Comparison of ENCODE assay signal across 1 cellular context in the genomic region with DNA sequence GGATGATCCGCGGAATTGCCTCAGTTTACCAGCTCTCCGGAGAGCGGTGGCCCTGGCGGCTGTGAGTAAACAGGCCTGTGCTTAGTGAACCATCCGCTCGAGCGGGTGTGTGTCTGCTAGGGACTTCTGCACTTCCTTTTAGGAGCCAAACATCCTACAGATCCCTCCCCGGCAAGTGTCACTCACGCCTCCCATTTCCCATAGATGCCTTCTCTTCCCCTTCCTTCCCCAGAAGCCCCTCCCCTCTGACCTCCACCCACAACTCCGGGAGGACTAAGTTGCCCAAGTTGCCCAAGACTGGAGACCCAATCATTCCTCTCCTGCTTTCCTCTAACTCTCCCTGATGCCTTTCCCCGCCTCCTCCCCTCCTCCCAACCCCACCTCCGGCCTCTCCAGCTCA.
TF ChIP-seq lines count a peak whose summit lies in the region.

No MANE protein-coding gene starts in this region.

TF ChIP-seq in H1, 55 proteins besides CTCF, POLR2A, EP300 and RAD21:
- TF ChIP-seq CTBP2 (IDR thresholded peaks at IDR 0.05; ENCODE audit: borderline replicate concordance, insufficient read depth, insufficient read length, low read length) (peak; percentile 97), CHD2 (IDR thresholded peaks at IDR 0.05; ENCODE audit: low read length) (0 out of 2 replicates have a peak, but pooled peaks have one; percentile 11), TAF7 (optimal IDR thresholded peaks at IDR 0.05; ENCODE audit: borderline replicate concordance, low read depth, low read length) (peak; percentile 42), RNF2 (IDR thresholded peaks at IDR 0.05; ENCODE audit: borderline replicate concordance, low read depth, low read length, missing control alignments, poor library complexity, severe bottlenecking) (no peak), GTF2F1 (IDR thresholded peaks at IDR 0.05; ENCODE audit: borderline replicate concordance, low read depth, low read length) (no peak), EGR1 (IDR thresholded peaks at IDR 0.05; ENCODE audit: borderline replicate concordance, low read depth, low read length) (peak; percentile 97), CBX8 (IDR thresholded peaks at IDR 0.05; ENCODE audit: borderline replicate concordance, low read depth, low read length) (no peak), RBBP5 (IDR thresholded peaks at IDR 0.05; ENCODE audit: borderline replicate concordance, low read depth, low read length) (0 out of 2 replicates have a peak, but pooled peaks have one; percentile 83), KDM4A (IDR thresholded peaks at IDR 0.05; ENCODE audit: low read depth, low read length, severe bottlenecking) (peak; percentile 71), SP1 (IDR thresholded peaks at IDR 0.05; ENCODE audit: low read depth, low read length) (peak; percentile 76), CEBPB (IDR thresholded peaks at IDR 0.05; ENCODE audit: low read depth, low read length) (peak; percentile 81), JUND (IDR thresholded peaks at IDR 0.05; ENCODE audit: low read length) (no peak), SIN3A (conservative IDR thresholded peaks at IDR 0.05 in 1 of 2, IDR thresholded peaks at IDR 0.05 in 1 of 2; ENCODE audit: low read depth in 1 of 2, low read length in 2 of 2) (peak; percentile 75 to 77; a peak in 2 of 4 replicates), SIX5 (IDR thresholded peaks at IDR 0.05; ENCODE audit: low read depth, low read length) (no peak), ASH2L (IDR thresholded peaks at IDR 0.05; ENCODE audit: low read length) (peak; percentile 91), YY1 (IDR thresholded peaks at IDR 0.05; ENCODE audit: low read depth, low read length) (peak; percentile 76; the same call in 1 of the 2 replicates)
- TF ChIP-seq, protein P1, sequence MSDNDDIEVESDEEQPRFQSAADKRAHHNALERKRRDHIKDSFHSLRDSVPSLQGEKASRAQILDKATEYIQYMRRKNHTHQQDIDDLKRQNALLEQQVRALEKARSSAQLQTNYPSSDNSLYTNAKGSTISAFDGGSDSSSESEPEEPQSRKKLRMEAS (IDR thresholded peaks at IDR 0.05): peak; percentile 41
